In genomic region chr13:105982219-105982618, GRCh38 we compare ENCODE assay signal across 18 cellular contexts.
DNase-seq lines count a peak whose midpoint lies in the region; ATAC-seq and TF ChIP-seq lines count a peak whose summit lies in the region.
"Had no signal": no experiment of that assay in that cellular context is flagged by ENCODE, and none has a peak within 500 bp of the region (broad histone marks: within the 10 kb centered on the region; RNA-seq: fewer than 3 reads in every experiment).

No MANE protein-coding gene starts in this region.

- no peaks in the 10 kb centered on the region for H3K36me3 ChIP-seq in WERI-Rb-1
- H3K36me3 ChIP-seq: adrenal gland had no signal

- H2BK20ac ChIP-seq in H9 (ENCODE audit: low read depth, low read length, poor library complexity, severe bottlenecking), result no peak overlapping the region

- no peak overlapping the region for H3K4me3 ChIP-seq in WERI-Rb-1 (ENCODE audit: low read depth, low read length)
- H3K4me3 ChIP-seq: adrenal gland, coronary artery, psoas muscle had no signal

- H3K79me2 ChIP-seq in H9 (ENCODE audit: insufficient read depth, low read length), result no peaks in the 10 kb centered on the region

- TF ChIP-seq CTCF in H9 (conservative IDR thresholded peaks at IDR 0.05), result peak; percentile 69
- TF ChIP-seq CTCF in WERI-Rb-1 (IDR thresholded peaks at IDR 0.05; ENCODE audit: low read depth, low read length), result peak; percentile 43; the same call in 1 of the 2 replicates
- TF ChIP-seq CTCF in CD4-positive, alpha-beta T cell (IDR thresholded peaks at IDR 0.05), result no peak

- H2AFZ ChIP-seq in H9 (ENCODE audit: low read length), result no peak overlapping the region

- no peaks in the 10 kb centered on the region for H4K20me1 ChIP-seq in H9 (ENCODE audit: control insufficient read depth, insufficient read depth, insufficient read length)

- no peak overlapping the region for H2BK120ac ChIP-seq in H9 (ENCODE audit: low read depth, low read length, poor library complexity, severe bottlenecking)

- no peak overlapping the region for H3K56ac ChIP-seq in H9 (ENCODE audit: insufficient read length, low read depth, low read length)

- H3K27ac ChIP-seq in H9 (ENCODE audit: insufficient read length, low read depth, low read length) (no peak overlapping the region), WERI-Rb-1 (no peak overlapping the region)
- no peak overlapping the region for H3K27ac ChIP-seq in CD4-positive, alpha-beta T cell (ENCODE audit: low read depth, low read length)
- H3K27ac ChIP-seq: adrenal gland, coronary artery, psoas muscle had no signal

- peaks cover 0 to 5% of the 10 kb centered on the region in 2 experiments; a peak in 1 of 4 replicates for H3K4me1 Mint-ChIP-seq in H9
- no peaks in the 10 kb centered on the region for H3K4me1 Mint-ChIP-seq in CD4-positive, alpha-beta T cell (ENCODE audit: low read depth)

- intact Hi-C loops in CD4-positive, alpha-beta T cell (cut with DNase I, micrococcal nuclease), result no loop called here

- H2BK12ac ChIP-seq in H9 (ENCODE audit: insufficient read length, low read depth, low read length), result no peak overlapping the region

- H3K27me3 ChIP-seq in H9 (ENCODE audit: insufficient read depth, low read length), result no peaks in the 10 kb centered on the region
- no peaks in the 10 kb centered on the region for H3K27me3 ChIP-seq in WERI-Rb-1 (ENCODE audit: insufficient read depth, low read depth, severe bottlenecking)
- no peaks in the 10 kb centered on the region for H3K27me3 ChIP-seq in CD4-positive, alpha-beta T cell (ENCODE audit: control insufficient read depth, insufficient read depth, low read length)
- H3K27me3 ChIP-seq: adrenal gland had no signal

- no peak overlapping the region for H4K91ac ChIP-seq in H9 (ENCODE audit: insufficient read length, low read depth, low read length)

- no peak overlapping the region for H2AK5ac ChIP-seq in H9 (ENCODE audit: insufficient read length, low read length)

- no peak overlapping the region for H4K5ac ChIP-seq in H9 (ENCODE audit: insufficient read length, low read depth, low read length)

- H3T11ph ChIP-seq in H9 (ENCODE audit: low read length), result no peak overlapping the region

- no CpG with 5 or more reads among the region's 3 CpGs for WGBS in H9 (ENCODE audit: extremely low coverage, insufficient read length, low lambda C conversion rate)

- H3K27me3 Mint-ChIP-seq in H9 (ENCODE audit: low read depth), result no peaks in the 10 kb centered on the region
- no peaks in the 10 kb centered on the region for H3K27me3 Mint-ChIP-seq in CD4-positive, alpha-beta T cell

- H2BK5ac ChIP-seq in H9 (ENCODE audit: insufficient read length, low read length), result no peak overlapping the region

- H3K14ac ChIP-seq in H9 (ENCODE audit: insufficient read depth, low read length), result no peak overlapping the region

- H3K9me3 Mint-ChIP-seq in H9, result peaks cover 0 to 7% of the 10 kb centered on the region in 2 experiments; a peak in 3 of 5 replicates
- peaks cover 2% of the 10 kb centered on the region for H3K9me3 Mint-ChIP-seq in CD4-positive, alpha-beta T cell
- H3K9me3 Mint-ChIP-seq: HFFc6 had no signal

- H3K4me2 ChIP-seq in H9 (ENCODE audit: insufficient read depth, insufficient read length, low read length), result no peak overlapping the region

- no peak overlapping the region for H2BK15ac ChIP-seq in H9 (ENCODE audit: low read depth, low read length)

- no peak overlapping the region for H3K18ac ChIP-seq in H9 (ENCODE audit: insufficient read length, low read depth, low read length)

- ATAC-seq in CD4-positive, alpha-beta T cell (ENCODE audit: poor library complexity), result no peak
- ATAC-seq in HG03039 (IDR thresholded peaks at IDR 0.05; ENCODE audit: unreplicated experiment), result no peak
- ATAC-seq: activated T-cell treated with anti-CD3 and anti-CD28 coated beads, Interleukin-2, amount 50 U/mL, for 4 hours; psoas muscle; Right ventricle myocardium inferior had no signal

- H3K9me3 ChIP-seq in H9 (ENCODE audit: control insufficient read depth, low read depth, low read length) (no peaks in the 10 kb centered on the region), WERI-Rb-1 (ENCODE audit: severe bottlenecking) (no peaks in the 10 kb centered on the region)
- no peaks in the 10 kb centered on the region for H3K9me3 ChIP-seq in CD4-positive, alpha-beta T cell (ENCODE audit: control insufficient read depth, low read length)
- H3K9me3 ChIP-seq: adrenal gland, psoas muscle had no signal

- POLR2A ChIA-PET in CD4-positive, alpha-beta T cell (lab: Charles Lee), result no interaction called here

- no peak overlapping the region for H3K23ac ChIP-seq in H9 (ENCODE audit: insufficient read length, low read depth, low read length)

- no peak overlapping the region for H3K4me3 Mint-ChIP-seq in H9
- no peak overlapping the region for H3K4me3 Mint-ChIP-seq in CD4-positive, alpha-beta T cell
- H3K4me3 Mint-ChIP-seq: activated T-cell treated with anti-CD3 and anti-CD28 coated beads, Interleukin-2, amount 50 U/mL, for 4 hours; HFFc6 had no signal

- H3K23me2 ChIP-seq in H9 (ENCODE audit: insufficient read length, low read depth, low read length, poor library complexity, severe bottlenecking), result no peaks in the 10 kb centered on the region

- no peak overlapping the region for H3K9ac ChIP-seq in H9 (ENCODE audit: extremely low read depth, insufficient read length, low read length)

- H3K27ac Mint-ChIP-seq in H9, result peak overlapping the region in 1 of 3 experiments; percentile 44; a peak in 1 of 7 replicates
- H3K27ac Mint-ChIP-seq in CD4-positive, alpha-beta T cell, result no peak overlapping the region
- H3K27ac Mint-ChIP-seq: HFFc6 had no signal

- H3K36me3 Mint-ChIP-seq in H9 (ENCODE audit: insufficient read depth in 1 of 3, low read depth in 3 of 3), result no peaks in the 10 kb centered on the region; a peak in 2 of 7 replicates
- H3K36me3 Mint-ChIP-seq in CD4-positive, alpha-beta T cell (ENCODE audit: low read depth), result no peaks in the 10 kb centered on the region

- CTCF ChIA-PET in CD4-positive, alpha-beta T cell (lab: Charles Lee), result no interaction called here

- H3K79me1 ChIP-seq in H9 (ENCODE audit: insufficient read depth, low read depth, low read length, poor library complexity, severe bottlenecking), result no peaks in the 10 kb centered on the region

- no peak overlapping the region for H4K8ac ChIP-seq in H9 (replicated peaks; ENCODE audit: insufficient read length, low read depth, low read length)

- H3K4me1 ChIP-seq in H9 (ENCODE audit: insufficient read depth, low read length), result no peaks in the 10 kb centered on the region
- H3K4me1 ChIP-seq: adrenal gland, psoas muscle had no signal

- DNase-seq in DMS 273 (lab: John Stamatoyannopoulos, UW; ENCODE audit: unreplicated experiment), result peak; percentile 45
- DNase-seq in H9, result peak; percentile 64
- peak; percentile 49 for DNase-seq in WERI-Rb-1
- DNase-seq in iPS-NIHi7 (ENCODE audit: extremely low spot score), result peak; percentile 67
- no peak for DNase-seq in DMS114 treated with DMSO at 0.1 percent for 48 hours (lab: John Stamatoyannopoulos, UW; ENCODE audit: unreplicated experiment)
- no peak for DNase-seq in CD4-positive, alpha-beta T cell
- DNase-seq: activated CD8-positive, alpha-beta memory T cell treated with anti-CD3 and anti-CD28 coated beads for 24 hours; activated naive CD4-positive, alpha-beta T cell; activated T-cell treated with anti-CD3 and anti-CD28 coated beads, Interleukin-2, amount 50 U/mL, for 4 hours; adrenal gland; HFFc6; Karpas-422; NCI-H1092; psoas muscle; substantia nigra had no signal

- no peak overlapping the region for H3K4ac ChIP-seq in H9 (ENCODE audit: low read depth, low read length)

Comparison
In these comparisons a context has a peak if more than half of its experiments do, and no peak if none do; other contexts are left out.
1. DNase-seq: peak in DMS 273 (single experiment), H9 (single experiment), WERI-Rb-1 (single experiment) and iPS-NIHi7 (single experiment); none in DMS114 treated with DMSO at 0.1 percent for 48 hours (single experiment) and CD4-positive, alpha-beta T cell (0 of 10).